Comparison of ENCODE assay signal across 20 cellular contexts in the genomic region with DNA sequence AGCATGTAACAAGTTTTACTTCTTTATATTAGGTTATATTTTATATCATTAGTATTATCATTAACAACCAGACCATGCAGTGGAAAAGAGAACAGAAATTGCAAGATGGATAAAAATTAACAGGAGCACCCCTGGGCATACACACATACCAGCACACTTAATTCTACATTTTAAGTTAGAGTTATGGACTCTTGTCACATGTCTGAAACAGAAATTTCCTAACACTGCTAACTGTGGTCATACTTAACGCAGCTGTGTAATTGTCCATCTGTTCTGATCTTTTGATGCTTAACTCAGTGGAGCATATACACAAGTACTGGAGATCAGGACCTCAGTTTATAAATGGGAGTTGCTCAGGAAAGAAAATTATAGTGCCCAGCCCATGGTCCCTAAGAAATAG. TPM values are rescaled to one million over a fixed set of nuclear protein-coding genes. Genes with fewer than 3 reads are reported as not detected.
DNase-seq lines count a peak whose midpoint lies in the region; ATAC-seq lines count a peak whose summit lies in the region.
"Had no signal": no experiment of that assay in that cellular context is flagged by ENCODE, and none has a peak within 500 bp of the region (broad histone marks: within the 10 kb centered on the region; RNA-seq: fewer than 3 reads in every experiment).

No MANE protein-coding gene starts in this region.

- ATAC-seq in GM19397 (IDR thresholded peaks at IDR 0.05; ENCODE audit: unreplicated experiment) (peak; percentile 70), HG02642 (IDR thresholded peaks at IDR 0.05; ENCODE audit: poor library complexity, unreplicated experiment) (peak; percentile 75), HG03175 (IDR thresholded peaks at IDR 0.05; ENCODE audit: unreplicated experiment) (peak; percentile 69), HG03439 (IDR thresholded peaks at IDR 0.05; ENCODE audit: unreplicated experiment) (no peak)
- ATAC-seq: activated CD4-positive, alpha-beta T cell treated with anti-CD3 and anti-CD28 coated beads for 36 hours; body of pancreas; mucosa of descending colon had no signal

- DNase-seq in renal cortical epithelial cell (ENCODE audit: low read depth) (peak; percentile 31), epidermal melanocyte (ENCODE audit: insufficient read length, low spot score) (no peak), pons (ENCODE audit: low spot score) (no peak), CD1c-positive myeloid dendritic cell (ENCODE audit: extremely low spot score) (no peak)
- DNase-seq: activated CD4-positive, alpha-beta T cell treated with anti-CD3 and anti-CD28 coated beads for 36 hours; body of pancreas; H9; KBM-7; mucosa of descending colon; MV-4-11; NCI-H1930; spleen; stimulated activated CD8-positive, alpha-beta memory T cell treated with anti-CD3 and anti-CD28 coated beads, Interleukin-4, amount 100 ng/mL, for 48 hours; SW 1271 had no signal

RNA-seq across cellular contexts. Expression of gene OR52H1, which starts 0.4 kb away (rescaled TPM):
- 0.10 TPM in 1 of 2 replicates, not detected in the other for total RNA-seq in renal cortical epithelial cell
- total RNA-seq: activated CD4-positive, alpha-beta T cell treated with anti-CD3 and anti-CD28 coated beads for 36 hours; H9 had no signal

RNA-seq across cellular contexts. Expression of gene UBQLNL, which starts 31.5 kb away (rescaled TPM):
- total RNA-seq in renal cortical epithelial cell: 0.30 TPM in 1 of 2 replicates, not detected in the other
- total RNA-seq: H9 had no signal

RNA-seq across cellular contexts. Expression of gene OR52B6, which starts 32.7 kb away (rescaled TPM):
- not detected in 2 replicates for total RNA-seq in renal cortical epithelial cell
- total RNA-seq: activated CD4-positive, alpha-beta T cell treated with anti-CD3 and anti-CD28 coated beads for 36 hours; body of pancreas; H9; liver; mucosa of descending colon; spleen; ureter had no signal

RNA-seq across cellular contexts. Expression of gene UBQLN3, which starts 38.2 kb away (rescaled TPM):
- total RNA-seq in renal cortical epithelial cell: 0.05 TPM in 1 of 2 replicates, not detected in the other
- total RNA-seq: activated CD4-positive, alpha-beta T cell treated with anti-CD3 and anti-CD28 coated beads for 36 hours; H9 had no signal

RNA-seq across cellular contexts. Expression of gene TRIM6, which starts 48.5 kb away (rescaled TPM):
- 10.4 and 19.5 TPM in 2 replicates for total RNA-seq in renal cortical epithelial cell
